ENCODE assay signal across 1 cellular context in genomic region chr1:167248707-167249642, GRCh38.
TF ChIP-seq lines count a peak whose summit lies in the region.

No MANE protein-coding gene starts in this region.

TF ChIP-seq in K562, 482 proteins besides CTCF, POLR2A, EP300 and RAD21 (continued from another document and continues in another):
- TF ChIP-seq DDX20 (tag; IDR thresholded peaks at IDR 0.05; ENCODE audit: low read depth), result no peak
- no peak; the same call in 1 of the 2 replicates for TF ChIP-seq STAT5A (IDR thresholded peaks at IDR 0.05; ENCODE audit: borderline replicate concordance, low read length)
- TF ChIP-seq RBM39 (optimal IDR thresholded peaks at IDR 0.05; ENCODE audit: low read depth, low read length), result no peak
- TF ChIP-seq BACH1 (tag; IDR thresholded peaks at IDR 0.05), result no peak
- no peak for TF ChIP-seq ZNF324 (CRISPR knock-in tag; IDR thresholded peaks at IDR 0.05)
- TF ChIP-seq ZNF551 (CRISPR knock-in tag; IDR thresholded peaks at IDR 0.05), result no peak
- TF ChIP-seq NFRKB (IDR thresholded peaks at IDR 0.05; ENCODE audit: low read depth), result no peak
- TF ChIP-seq TFAP4 (CRISPR knock-in tag; IDR thresholded peaks at IDR 0.05; ENCODE audit: borderline replicate concordance), result no peak
- TF ChIP-seq NRF1 (conservative IDR thresholded peaks at IDR 0.05 in 1 of 2, IDR thresholded peaks at IDR 0.05 in 1 of 2), result no peak
- TF ChIP-seq HMG20B (CRISPR knock-in tag; IDR thresholded peaks at IDR 0.05), result no peak
- no peak for TF ChIP-seq CREM (IDR thresholded peaks at IDR 0.05; ENCODE audit: low read depth)
- TF ChIP-seq ZNF318 (IDR thresholded peaks at IDR 0.05; ENCODE audit: borderline replicate concordance in 1 of 2, low read depth in 1 of 2), result no peak
- no peak for TF ChIP-seq IFI16 (CRISPR knock-in tag; IDR thresholded peaks at IDR 0.05)
- peak; percentile 39; the same call in 1 of the 2 replicates for TF ChIP-seq MTA1 (IDR thresholded peaks at IDR 0.05; ENCODE audit: borderline replicate concordance)
- peak; percentile 48; the same call in 1 of the 2 replicates for TF ChIP-seq CHAMP1 (IDR thresholded peaks at IDR 0.05)
- no peak for TF ChIP-seq ZNF717 (CRISPR knock-in tag; IDR thresholded peaks at IDR 0.05)
- no peak for TF ChIP-seq SRSF1 (IDR thresholded peaks at IDR 0.05; ENCODE audit: low read depth, low read length)
- no peak for TF ChIP-seq SMARCB1 (IDR thresholded peaks at IDR 0.05; ENCODE audit: insufficient read length, low read depth)
- TF ChIP-seq E4F1 (CRISPR knock-in tag; IDR thresholded peaks at IDR 0.05; ENCODE audit: borderline replicate concordance), result no peak
- TF ChIP-seq CSDE1 (IDR thresholded peaks at IDR 0.05), result no peak
- no peak for TF ChIP-seq GATAD2A (IDR thresholded peaks at IDR 0.05)
- TF ChIP-seq ZBTB8A (IDR thresholded peaks at IDR 0.05; ENCODE audit: partially characterized antibody), result no peak
- TF ChIP-seq MGA (IDR thresholded peaks at IDR 0.05), result no peak
- TF ChIP-seq RBBP5 (IDR thresholded peaks at IDR 0.05; ENCODE audit: borderline replicate concordance, insufficient read depth, low read length, poor library complexity, severe bottlenecking), result no peak
- TF ChIP-seq CXXC5 (CRISPR knock-in tag; IDR thresholded peaks at IDR 0.05), result no peak; the same call in 1 of the 2 replicates
- TF ChIP-seq JUND (IDR thresholded peaks at IDR 0.05; ENCODE audit: borderline replicate concordance, low read depth, low read length), result no peak
- TF ChIP-seq JUND (tag; IDR thresholded peaks at IDR 0.05; ENCODE audit: borderline replicate concordance, low read depth, low read length), result no peak
